Comparison of ENCODE assay signal across 9 cellular contexts in the genomic region with DNA sequence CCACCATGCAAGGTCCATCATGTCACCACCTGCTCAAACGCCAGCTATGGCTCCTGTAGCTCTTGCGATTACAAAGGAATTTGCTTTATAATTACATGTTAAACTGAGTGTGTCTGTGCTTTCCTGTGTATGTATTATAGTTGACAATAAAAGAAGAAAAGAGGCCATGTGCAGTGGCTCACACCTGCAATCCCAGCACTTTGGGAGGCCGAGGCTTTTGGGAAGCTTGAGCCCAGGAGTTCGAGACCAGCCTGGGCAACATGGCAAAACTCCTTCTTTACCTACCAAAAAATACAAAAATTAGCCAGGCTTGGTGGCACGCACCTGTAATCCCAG. TPM values are rescaled to one million over a fixed set of nuclear protein-coding genes. Genes with fewer than 3 reads are reported as not detected.
A peak's percentile ranks its signal among the peaks of the same experiment; 100 is the strongest.
DNase-seq lines count a peak whose midpoint lies in the region; ATAC-seq and TF ChIP-seq lines count a peak whose summit lies in the region.
"Had no signal": no experiment of that assay in that cellular context is flagged by ENCODE, and none has a peak within 500 bp of the region (broad histone marks: within the 10 kb centered on the region; RNA-seq: fewer than 3 reads in every experiment).

No MANE protein-coding gene starts in this region.

- peak overlapping the region in 1 of 2 experiments; percentile 65; a peak in 3 of 4 replicates for H3K4me3 ChIP-seq in HCT116 (replicated peaks in 1 of 2; ENCODE audit: low read depth in 1 of 2, low read length in 2 of 2)
- no peak overlapping the region for H3K4me3 ChIP-seq in SJSA1
- H3K4me3 ChIP-seq in gastroesophageal sphincter = peak overlapping the region in 1 of 2 donors; percentile 75
- peak overlapping the region in 2 of 3 donors; percentile 92 to 97 for H3K4me3 ChIP-seq in skeletal muscle tissue (ENCODE audit: low read length in 3 of 3)

- H3K27me3 ChIP-seq in HCT116 (ENCODE audit: insufficient read depth, low read length) (no peaks in the 10 kb centered on the region), SJSA1 (replicated peaks) (no peaks in the 10 kb centered on the region), gastroesophageal sphincter (no peaks in the 10 kb centered on the region), skeletal muscle tissue (ENCODE audit: control insufficient read depth in 3 of 3, insufficient read depth in 3 of 3, low read length in 3 of 3) (no peaks in the 10 kb centered on the region)

- peak overlapping the region; percentile 79 for H3K4me2 ChIP-seq in HCT116 (ENCODE audit: low read length)

- peaks cover 38% of the 10 kb centered on the region for H3K79me2 ChIP-seq in HCT116 (ENCODE audit: insufficient read depth, low read length)

- H3K27ac ChIP-seq in HCT116 (ENCODE audit: low read depth, low read length) = peak overlapping the region; percentile 73
- H3K27ac ChIP-seq in SJSA1 = peak overlapping the region; percentile 94; the same call in 1 of the 2 replicates
- H3K27ac ChIP-seq in gastroesophageal sphincter = peak overlapping the region; percentile 90 to 99 (median 95)
- peak overlapping the region; percentile 87 for H3K27ac ChIP-seq in skeletal muscle tissue (ENCODE audit: low read depth, low read length)

- TF ChIP-seq RAD21 in HCT116 (IDR thresholded peaks at IDR 0.05; ENCODE audit: low read depth) = no peak

- no peaks in the 10 kb centered on the region for H3K9me2 ChIP-seq in HCT116 (ENCODE audit: insufficient read depth)

- no peaks in the 10 kb centered on the region for H3K36me3 ChIP-seq in HCT116 (ENCODE audit: control insufficient read depth in 1 of 2, insufficient read depth in 2 of 2, low read length in 2 of 2)
- peaks cover 23% of the 10 kb centered on the region for H3K36me3 ChIP-seq in SJSA1
- H3K36me3 ChIP-seq in gastroesophageal sphincter = peaks cover 0 to 45% of the 10 kb centered on the region in 2 donors
- H3K36me3 ChIP-seq in skeletal muscle tissue (ENCODE audit: control insufficient read depth in 3 of 3, insufficient read depth in 3 of 3, low read length in 3 of 3) = peaks cover 4 to 13% (median 9%) of the 10 kb centered on the region in 3 donors

- DNase-seq in HCT116 (ENCODE audit: low read depth, low spot score) (no peak), SJSA1 (ENCODE audit: low read depth in 1 of 2, low spot score in 2 of 2) (no peak), globus pallidus (ENCODE audit: low spot score) (no peak), NCI-H748 (lab: John Stamatoyannopoulos, UW; ENCODE audit: unreplicated experiment) (no peak), HCEC 1CT (no peak)

- TF ChIP-seq POLR2A in HCT116 (IDR thresholded peaks at IDR 0.05; ENCODE audit: borderline replicate concordance, extremely low read depth, insufficient read depth, insufficient read length) (no peak), gastroesophageal sphincter (IDR thresholded peaks at IDR 0.05) (no peak)

- CTCF ChIA-PET in HCT116 (lab: Charles Lee) = interaction anchor here (0.7 to 2.2 kb wide), 9 partner anchors 9 to 162 kb away, joined by 3 to 7 read pairs (median 4); partner anchors contain the start of genes PFKFB4 and SLC26A6

- RAD21 ChIA-PET in HCT116 (lab: Charles Lee; ENCODE audit: low non-redundant PET in 1 of 2, low total read pairs in 2 of 2, uncharacterized antibody in 2 of 2, unreplicated experiment in 2 of 2) = interaction anchor here in 1 of 2 experiments (1.0 to 1.1 kb wide), 2 partner anchors 31 to 83 kb away, joined by 3 read pairs; partner anchors contain the start of gene PFKFB4

- TF ChIP-seq EP300 in gastroesophageal sphincter (IDR thresholded peaks at IDR 0.05) = no peak

- intact Hi-C loops in HCT116 (cut with micrococcal nuclease) = loop anchor here (2.0 kb wide), 2 partner anchors 33 to 75 kb away; no protein-coding TSS in a partner anchor

- WGBS in gastroesophageal sphincter (ENCODE audit: low coverage in 1 of 2), 2 donors = 63% methylated on average over 5 of the region's 5 CpGs; no CpG with 5 or more reads in 1 of the 2 donors

- H3K9me3 ChIP-seq in HCT116 (ENCODE audit: control insufficient read depth in 1 of 2, insufficient read depth in 1 of 2, low read depth in 1 of 2, low read length in 2 of 2) = no peaks in the 10 kb centered on the region
- no peaks in the 10 kb centered on the region for H3K9me3 ChIP-seq in SJSA1 (replicated peaks)
- H3K9me3 ChIP-seq in gastroesophageal sphincter = no peaks in the 10 kb centered on the region
- no peaks in the 10 kb centered on the region for H3K9me3 ChIP-seq in skeletal muscle tissue (ENCODE audit: control insufficient read depth in 3 of 3, low read length in 3 of 3)
- H3K9me3 ChIP-seq: mucosa of descending colon had no signal

- H3K9ac ChIP-seq in HCT116 (ENCODE audit: low read length) = peak overlapping the region; percentile 75
- peak overlapping the region in 2 of 3 donors; percentile 70 to 90 for H3K9ac ChIP-seq in skeletal muscle tissue (ENCODE audit: low read depth in 1 of 3, low read length in 3 of 3)

- no peaks in the 10 kb centered on the region for H4K20me1 ChIP-seq in HCT116 (ENCODE audit: insufficient read depth)

- TF ChIP-seq CTCF in HCT116 (IDR thresholded peaks at IDR 0.05 in 2 of 3, conservative IDR thresholded peaks at IDR 0.05 in 1 of 3; ENCODE audit: borderline replicate concordance in 1 of 3, insufficient read depth in 1 of 3, low read depth in 2 of 3, low read length in 2 of 3) (no peak), gastroesophageal sphincter (IDR thresholded peaks at IDR 0.05) (no peak)

- peaks cover 20 to 29% of the 10 kb centered on the region in 2 experiments; a peak in 3 of 4 replicates for H3K4me1 ChIP-seq in HCT116 (ENCODE audit: control insufficient read depth in 1 of 2, insufficient read depth in 2 of 2, low read length in 2 of 2)
- H3K4me1 ChIP-seq in SJSA1 (replicated peaks) = peaks cover 12% of the 10 kb centered on the region
- H3K4me1 ChIP-seq in gastroesophageal sphincter = peaks cover 0 to 50% (median 39%) of the 10 kb centered on the region in 3 donors
- peaks cover 22 to 35% (median 28%) of the 10 kb centered on the region in 3 donors for H3K4me1 ChIP-seq in skeletal muscle tissue (ENCODE audit: control insufficient read depth in 3 of 3, insufficient read depth in 3 of 3, low read length in 3 of 3)

- H2AFZ ChIP-seq in HCT116 (ENCODE audit: low read depth, low read length, poor library complexity, severe bottlenecking) = no peak overlapping the region

- POLR2A ChIA-PET in HCT116 (lab: Charles Lee) = interaction anchor here (0.7 to 1.8 kb wide), 5 partner anchors 14 to 244 kb away, joined by 3 to 10 read pairs (median 3); partner anchors contain the start of gene PFKFB4

- BruUV-seq in HCT116 (replicated peaks; lab: Mats Ljungman, UMichigan) = no TSS peak

- ATAC-seq in HCT116 = no peak
- ATAC-seq in gastroesophageal sphincter = no peak
- no peak for ATAC-seq in HG03571 (IDR thresholded peaks at IDR 0.05; ENCODE audit: unreplicated experiment)

TF ChIP-seq in HCT116, 20 proteins besides CTCF, POLR2A, EP300 and RAD21 (continues in another document):
- TF ChIP-seq ZNF274 (IDR thresholded peaks at IDR 0.05; ENCODE audit: low read depth, low read length) (no peak), YY1 (IDR thresholded peaks at IDR 0.05; ENCODE audit: extremely low read depth, insufficient replicate concordance, low read depth, low read length) (no peak), POLR2AphosphoS5 (IDR thresholded peaks at IDR 0.05; ENCODE audit: low read depth, low read length) (no peak), EGR1 (IDR thresholded peaks at IDR 0.05; ENCODE audit: low read depth) (no peak), SIN3A (IDR thresholded peaks at IDR 0.05; ENCODE audit: low read depth) (no peak), TCF7L2 (IDR thresholded peaks at IDR 0.05; ENCODE audit: borderline replicate concordance, extremely low read depth, insufficient read depth, insufficient read length) (no peak), SRF (IDR thresholded peaks at IDR 0.05; ENCODE audit: low read depth) (no peak), CBX3 (IDR thresholded peaks at IDR 0.05; ENCODE audit: low read depth) (no peak)
- TF ChIP-seq, protein P1, sequence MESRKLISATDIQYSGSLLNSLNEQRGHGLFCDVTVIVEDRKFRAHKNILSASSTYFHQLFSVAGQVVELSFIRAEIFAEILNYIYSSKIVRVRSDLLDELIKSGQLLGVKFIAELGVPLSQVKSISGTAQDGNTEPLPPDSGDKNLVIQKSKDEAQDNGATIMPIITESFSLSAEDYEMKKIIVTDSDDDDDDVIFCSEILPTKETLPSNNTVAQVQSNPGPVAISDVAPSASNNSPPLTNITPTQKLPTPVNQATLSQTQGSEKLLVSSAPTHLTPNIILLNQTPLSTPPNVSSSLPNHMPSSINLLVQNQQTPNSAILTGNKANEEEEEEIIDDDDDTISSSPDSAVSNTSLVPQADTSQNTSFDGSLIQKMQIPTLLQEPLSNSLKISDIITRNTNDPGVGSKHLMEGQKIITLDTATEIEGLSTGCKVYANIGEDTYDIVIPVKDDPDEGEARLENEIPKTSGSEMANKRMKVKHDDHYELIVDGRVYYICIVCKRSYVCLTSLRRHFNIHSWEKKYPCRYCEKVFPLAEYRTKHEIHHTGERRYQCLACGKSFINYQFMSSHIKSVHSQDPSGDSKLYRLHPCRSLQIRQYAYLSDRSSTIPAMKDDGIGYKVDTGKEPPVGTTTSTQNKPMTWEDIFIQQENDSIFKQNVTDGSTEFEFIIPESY (IDR thresholded peaks at IDR 0.05; ENCODE audit: extremely low read depth, insufficient replicate concordance, low read length) = no peak

RNA-seq across cellular contexts. Expression of gene ATRIP, which starts 27.0 kb away (rescaled TPM):
- total RNA-seq in HCT116 (2021; ENCODE audit: unreplicated experiment) (15.6 TPM), gastroesophageal sphincter (1 to 10 TPM; 3.0 to 6.8 (median 5.2) TPM), skeletal muscle tissue (4.7 TPM)
- polyA plus RNA-seq in HCT116 (2012) = 10.0 and 10.3 TPM in 2 replicates
- total RNA-seq in SJSA1 (2014; rRNA removed; shearing (Covaris generic)) = 4.1 and 9.7 TPM in 2 replicates

RNA-seq across cellular contexts. Expression of gene SHISA5, which starts 30.4 kb away (rescaled TPM):
- total RNA-seq in HCT116 (2021; ENCODE audit: unreplicated experiment) = 104 TPM
- polyA plus RNA-seq in HCT116 (2012) = 121 and 134 TPM in 2 replicates
- total RNA-seq in SJSA1 (2014; rRNA removed; shearing (Covaris generic)) = 94.8 and 105 TPM in 2 replicates
- 100 to 1,000 TPM in 3 of 4 donors, 10 to 100 TPM in 1; 98.2 to 191 (median 122) TPM for total RNA-seq in gastroesophageal sphincter
- 32.4 TPM for total RNA-seq in skeletal muscle tissue

RNA-seq across cellular contexts. Expression of gene TMA7, which starts 33.5 kb away (rescaled TPM):
- total RNA-seq in HCT116 (2021; ENCODE audit: unreplicated experiment) = 334 TPM
- 294 and 408 TPM in 2 replicates for polyA plus RNA-seq in HCT116 (2012)
- 551 and 569 TPM in 2 replicates for total RNA-seq in SJSA1 (2014; rRNA removed; shearing (Covaris generic))
- 100 to 1,000 TPM; 200 to 329 (median 260) TPM for total RNA-seq in gastroesophageal sphincter
- 157 TPM for total RNA-seq in skeletal muscle tissue

RNA-seq across cellular contexts. Expression of gene CCDC51, which starts 33.7 kb away (rescaled TPM):
- total RNA-seq in HCT116 (2021; ENCODE audit: unreplicated experiment) (29.3 TPM), gastroesophageal sphincter (10 to 100 TPM; 10.2 to 32.6 (median 26.3) TPM), skeletal muscle tissue (9.9 TPM)
- 21.0 and 26.8 TPM in 2 replicates for polyA plus RNA-seq in HCT116 (2012)
- total RNA-seq in SJSA1 (2014; rRNA removed; shearing (Covaris generic)) = 11.0 and 15.9 TPM in 2 replicates

RNA-seq across cellular contexts. Expression of gene PLXNB1, which starts 43.7 kb away (rescaled TPM):
- total RNA-seq in HCT116 (2021; ENCODE audit: unreplicated experiment) (35.6 TPM), gastroesophageal sphincter (100 to 1,000 TPM; 125 to 186 (median 147) TPM), skeletal muscle tissue (11.5 TPM)
- polyA plus RNA-seq in HCT116 (2012) = 29.6 and 32.1 TPM in 2 replicates
- total RNA-seq in SJSA1 (2014; rRNA removed; shearing (Covaris generic)) = 4.0 and 11.7 TPM in 2 replicates
